Comparison of ENCODE assay signal across 26 cellular contexts in genomic region chr4:122091836-122092235, GRCh38.
"Had no signal": no experiment of that assay in that cellular context is flagged by ENCODE, and none has a peak within 500 bp of the region (broad histone marks: within the 10 kb centered on the region; RNA-seq: fewer than 3 reads in every experiment).

No MANE protein-coding gene starts in this region.

- H3K4me3 ChIP-seq: colonic mucosa, coronary artery, dorsolateral prefrontal cortex, esophagus muscularis mucosa, esophagus squamous epithelium, gastrocnemius medialis, gastroesophageal sphincter, heart left ventricle, heart right ventricle, hepatocyte had no signal

- ATAC-seq: effector memory CD8-positive, alpha-beta T cell; esophagus mucosa; foreskin keratinocyte; gastrocnemius medialis; gastroesophageal sphincter; heart left ventricle; heart right ventricle had no signal

- DNase-seq: colonic mucosa; cortex of kidney; dermis blood vessel endothelial cell; dorsolateral prefrontal cortex; effector CD4-positive, alpha-beta T cell; effector CD8-positive, alpha-beta T cell; effector memory CD4-positive, alpha-beta T cell; effector memory CD8-positive, alpha-beta T cell; endodermal cell; erythroblast; esophagus squamous epithelium; foreskin keratinocyte; foreskin melanocyte; gastrocnemius medialis; glutamatergic neuron; head of caudate nucleus; heart left ventricle; heart right ventricle; hippocampal formation had no signal

- H3K27me3 ChIP-seq: colonic mucosa, esophagus muscularis mucosa, esophagus squamous epithelium, foreskin keratinocyte, gastrocnemius medialis, gastroesophageal sphincter, heart right ventricle had no signal

- H3K4me1 ChIP-seq: colonic mucosa, esophagus squamous epithelium, foreskin keratinocyte, gastroesophageal sphincter had no signal

- H3K36me3 ChIP-seq: colonic mucosa, esophagus muscularis mucosa, esophagus squamous epithelium, gastrocnemius medialis, gastroesophageal sphincter, heart left ventricle, heart right ventricle had no signal

- H2AFZ ChIP-seq: hepatocyte had no signal

- H3K27ac ChIP-seq: colonic mucosa, coronary artery, dorsolateral prefrontal cortex, epithelial cell of prostate, esophagus muscularis mucosa, esophagus squamous epithelium, foreskin keratinocyte, gastrocnemius medialis, gastroesophageal sphincter, heart left ventricle, heart right ventricle, hepatocyte had no signal

- H3K9me3 Mint-ChIP-seq: dendritic cell treated with granulocyte-macrophage colony-stimulating factor and Interleukin-4, amounts not matched to agents 40 ng/mL and 50 ng/mL, for 4 days; effector memory CD8-positive, alpha-beta T cell had no signal

- H3K4me1 Mint-ChIP-seq: endodermal cell had no signal

- H3K4me2 ChIP-seq: hepatocyte had no signal

- H3K79me2 ChIP-seq: hepatocyte had no signal

- H3K9me3 ChIP-seq: colonic mucosa, esophagus muscularis mucosa, esophagus squamous epithelium, gastrocnemius medialis, gastroesophageal sphincter, heart left ventricle, heart right ventricle had no signal

- H3K27ac Mint-ChIP-seq: dendritic cell treated with granulocyte-macrophage colony-stimulating factor and Interleukin-4, amounts not matched to agents 40 ng/mL and 50 ng/mL, for 4 days; effector memory CD8-positive, alpha-beta T cell; endodermal cell had no signal

- H3K4me3 Mint-ChIP-seq: dendritic cell treated with granulocyte-macrophage colony-stimulating factor and Interleukin-4, amounts not matched to agents 40 ng/mL and 50 ng/mL, for 4 days; effector memory CD8-positive, alpha-beta T cell; endodermal cell had no signal
